Comparison of ENCODE assay signal across 19 cellular contexts in the genomic region with DNA sequence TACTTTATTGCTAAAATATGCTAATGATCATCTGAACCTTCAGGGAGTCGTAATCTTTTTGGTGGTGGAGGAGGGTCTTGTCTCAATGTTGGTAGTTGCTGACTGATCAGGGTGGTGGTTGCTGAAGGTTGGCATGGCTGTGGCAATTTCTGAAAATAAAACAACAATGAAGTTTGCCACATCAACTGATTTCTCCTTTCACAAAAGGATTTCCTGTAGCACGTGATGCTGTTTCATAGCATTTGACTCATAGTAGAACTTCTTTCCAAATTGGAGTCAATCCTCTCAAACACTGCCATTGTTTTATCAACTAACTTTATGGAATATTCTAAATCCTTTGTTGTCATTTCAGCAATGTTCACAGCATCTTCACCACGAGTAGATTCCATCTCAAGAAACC. TPM values are rescaled to one million over a fixed set of nuclear protein-coding genes. Genes with fewer than 3 reads are reported as not detected.
"Had no signal": no experiment of that assay in that cellular context is flagged by ENCODE, and none has a peak within 500 bp of the region (broad histone marks: within the 10 kb centered on the region; RNA-seq: fewer than 3 reads in every experiment).

No MANE protein-coding gene starts in this region.

- H3K4me2 ChIP-seq: smooth muscle cell had no signal

- H3K27ac Mint-ChIP-seq: activated CD4-positive, alpha-beta memory T cell treated with anti-CD3 and anti-CD28 coated beads for 36 hours; activated naive CD8-positive, alpha-beta T cell treated with anti-CD3 and anti-CD28 coated beads for 36 hours; immature natural killer cell; naive thymus-derived CD8-positive, alpha-beta T cell; stimulated activated effector memory CD8-positive, alpha-beta T cell treated with anti-CD3 and anti-CD28 coated beads, Interleukin-12 subunit alpha, Interleukin-12 subunit beta, amount 100 ng/mL, for 72 hours; type B pancreatic cell; WTC11 had no signal

- H3K4me1 ChIP-seq: prostate gland, right lobe of liver, testis had no signal

- H3K27ac ChIP-seq: cardiac muscle cell, dorsolateral prefrontal cortex, prostate gland, right lobe of liver, testis had no signal

- DNase-seq: activated CD4-positive, alpha-beta memory T cell treated with anti-CD3 and anti-CD28 coated beads for 36 hours; activated CD4-positive, alpha-beta T cell treated with anti-CD3 and anti-CD28 coated beads for 4 hours; activated naive CD4-positive, alpha-beta T cell; activated naive CD8-positive, alpha-beta T cell treated with anti-CD3 and anti-CD28 coated beads for 36 hours; activated T-cell treated with anti-CD3 and anti-CD28 coated beads for 4 hours; amniotic stem cell; dorsolateral prefrontal cortex; immature natural killer cell; mesendoderm; naive thymus-derived CD8-positive, alpha-beta T cell; right lobe of liver; stimulated activated CD4-positive, alpha-beta T cell treated with anti-CD3 and anti-CD28 coated beads, Interleukin-4, amount 100 ng/mL, for 24 hours; testis had no signal

- H3K9me3 Mint-ChIP-seq: activated CD4-positive, alpha-beta memory T cell treated with anti-CD3 and anti-CD28 coated beads for 36 hours; activated naive CD8-positive, alpha-beta T cell treated with anti-CD3 and anti-CD28 coated beads for 36 hours; immature natural killer cell; naive thymus-derived CD8-positive, alpha-beta T cell; stimulated activated effector memory CD8-positive, alpha-beta T cell treated with anti-CD3 and anti-CD28 coated beads, Interleukin-12 subunit alpha, Interleukin-12 subunit beta, amount 100 ng/mL, for 72 hours; type B pancreatic cell; WTC11 had no signal

- H3K4me3 ChIP-seq: cardiac muscle cell, dorsolateral prefrontal cortex, prostate gland, right lobe of liver, smooth muscle cell, testis had no signal

- ATAC-seq: naive thymus-derived CD8-positive, alpha-beta T cell; right lobe of liver; stimulated activated effector memory CD8-positive, alpha-beta T cell treated with anti-CD3 and anti-CD28 coated beads, Interleukin-12 subunit alpha, Interleukin-12 subunit beta, amount 100 ng/mL, for 72 hours; WTC11 had no signal

- H3K27me3 ChIP-seq: cardiac muscle cell, dorsolateral prefrontal cortex, right lobe of liver, testis had no signal

- H3K36me3 ChIP-seq: cardiac muscle cell, prostate gland, right lobe of liver had no signal

- H3K27me3 Mint-ChIP-seq: activated CD4-positive, alpha-beta memory T cell treated with anti-CD3 and anti-CD28 coated beads for 36 hours; naive thymus-derived CD8-positive, alpha-beta T cell; type B pancreatic cell had no signal

- H3K4me3 Mint-ChIP-seq: activated CD4-positive, alpha-beta memory T cell treated with anti-CD3 and anti-CD28 coated beads for 36 hours; activated naive CD8-positive, alpha-beta T cell treated with anti-CD3 and anti-CD28 coated beads for 36 hours; immature natural killer cell; naive thymus-derived CD8-positive, alpha-beta T cell; stimulated activated effector memory CD8-positive, alpha-beta T cell treated with anti-CD3 and anti-CD28 coated beads, Interleukin-12 subunit alpha, Interleukin-12 subunit beta, amount 100 ng/mL, for 72 hours; type B pancreatic cell; WTC11 had no signal

- H3K9me3 ChIP-seq: prostate gland, right lobe of liver, testis had no signal

RNA-seq across cellular contexts. Expression of gene DDIT4L, which starts 19.3 kb away (rescaled TPM):
- polyA plus RNA-seq: immature natural killer cell, smooth muscle cell had no signal
